8 cellular contexts compared by ENCODE assay signal in the genomic region with DNA sequence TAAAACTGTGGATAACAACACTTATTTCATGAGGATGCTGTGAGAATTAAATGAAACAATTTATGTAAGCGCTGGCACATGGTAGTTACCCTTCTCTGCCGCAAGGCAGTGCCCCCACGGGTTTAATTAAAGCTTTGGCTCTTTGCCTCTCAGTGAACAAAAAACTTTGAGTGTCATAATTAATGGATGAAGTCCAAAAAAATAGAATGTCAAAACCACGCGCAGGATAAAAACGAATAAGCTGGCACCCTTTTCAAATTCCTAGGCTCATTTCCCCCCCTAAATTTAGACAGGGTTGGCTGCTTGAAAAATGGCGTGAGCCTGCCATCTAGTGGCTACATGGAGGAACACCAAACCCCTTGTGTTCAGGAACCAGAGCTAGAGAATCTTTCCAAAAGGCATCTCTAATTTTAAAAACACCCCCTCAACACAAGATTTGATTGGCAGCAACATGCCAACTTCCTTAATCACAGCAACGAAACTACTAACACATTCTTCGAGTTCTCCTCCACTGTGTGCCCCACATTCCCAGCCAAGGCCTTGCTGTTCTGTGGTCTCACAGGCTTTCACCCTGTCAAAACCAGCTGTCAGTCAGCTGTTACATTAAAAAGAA. TPM values are rescaled to one million over a fixed set of nuclear protein-coding genes. Genes with fewer than 3 reads are reported as not detected.
DNase-seq lines count a peak whose midpoint lies in the region; ATAC-seq and TF ChIP-seq lines count a peak whose summit lies in the region.

No MANE protein-coding gene starts in this region.

- peak; percentile 75 for ATAC-seq in GM21367 (IDR thresholded peaks at IDR 0.05; ENCODE audit: unreplicated experiment)

- H3K27me3 ChIP-seq in uterus: no peaks in the 10 kb centered on the region

- TF ChIP-seq CTCF in uterus (IDR thresholded peaks at IDR 0.05): peak; percentile 74 to 86 (median 80)

- no peaks in the 10 kb centered on the region for H3K9me3 ChIP-seq in uterus

- no peaks in the 10 kb centered on the region for H3K36me3 ChIP-seq in uterus

- H3K4me1 ChIP-seq in uterus: peaks cover 0 to 3% of the 10 kb centered on the region in 2 donors

- no peak overlapping the region for H3K27ac ChIP-seq in uterus

- peak overlapping the region in 1 of 2 donors; percentile 7 for H3K4me3 ChIP-seq in uterus

- TF ChIP-seq POLR2A in uterus (IDR thresholded peaks at IDR 0.05): no peak

- intact Hi-C loops in posterior cingulate gyrus (cut with DNase I) (loop anchor here (5.0 to 10.0 kb wide), 2 partner anchors 1204 to 1556 kb away; no protein-coding TSS in a partner anchor), uterus (cut with DNase I; ENCODE audit: low total_unique reads) (no loop called here)

- DNase-seq in DMS53 treated with DMSO at 0.1 percent for 48 hours (lab: John Stamatoyannopoulos, UW; ENCODE audit: unreplicated experiment) (peak; percentile 49), HPDE6-E6E7 (ENCODE audit: extremely low spot score) (peak; percentile 28), RKO (ENCODE audit: low spot score) (peak; percentile 71), globus pallidus (ENCODE audit: low spot score) (peak; percentile 54), posterior cingulate gyrus (peak; percentile 34 to 95 (median 68)), uterus (peak; percentile 40 to 48)
- DNase-seq in activated effector memory CD4-positive, alpha-beta T cell treated with Interleukin-2 at 50 U/mL for 16 hours: peak; percentile 26

RNA-seq across cellular contexts. Expression of gene CCNG1, which starts 29.0 kb away (rescaled TPM):
- 100 to 1,000 TPM in 3 of 4 donors, 10 to 100 TPM in 1; 83.5 to 210 (median 141) TPM for total RNA-seq in uterus

RNA-seq across cellular contexts. Expression of gene NUDCD2, which starts 51.5 kb away (rescaled TPM):
- 10 to 100 TPM in 2 of 4 donors, 1 to 10 TPM in 2; 7.6 to 24.8 (median 9.8) TPM for total RNA-seq in uterus

RNA-seq across cellular contexts. Expression of gene HMMR, which starts 52.0 kb away (rescaled TPM):
- total RNA-seq in uterus: 10 to 100 TPM in 1 of 4 donors, not detected in 3; 13.8 TPM
